In the genomic region with DNA sequence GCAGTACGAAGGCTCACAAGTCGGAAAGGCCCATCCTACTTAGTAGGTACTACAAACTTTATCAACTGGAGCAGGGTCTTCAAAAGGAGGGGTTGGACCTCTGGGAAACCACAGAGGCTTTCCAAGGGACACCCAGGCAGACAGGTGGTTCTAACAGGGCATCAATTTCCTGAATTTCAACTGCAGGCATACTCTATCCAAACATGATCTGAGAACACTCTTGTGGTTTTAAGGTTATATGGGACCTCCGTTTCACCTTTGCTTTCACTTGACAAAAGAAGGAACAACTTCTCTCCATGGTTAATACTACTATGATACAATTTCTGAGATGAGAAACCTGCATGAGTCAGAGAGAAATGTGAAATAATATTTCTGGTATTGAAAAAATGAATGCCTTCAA, we compare ENCODE assay signal across 29 cellular contexts. TPM values are rescaled to one million over a fixed set of nuclear protein-coding genes. Genes with fewer than 3 reads are reported as not detected.
A peak's percentile ranks its signal among the peaks of the same experiment; 100 is the strongest.
DNase-seq lines count a peak whose midpoint lies in the region; ATAC-seq and TF ChIP-seq lines count a peak whose summit lies in the region.
"Had no signal": no experiment of that assay in that cellular context is flagged by ENCODE, and none has a peak within 500 bp of the region (broad histone marks: within the 10 kb centered on the region; RNA-seq: fewer than 3 reads in every experiment).

No MANE protein-coding gene starts in this region.

- CTCF ChIA-PET in activated CD8-positive, alpha-beta T cell treated with anti-CD3 and anti-CD28 coated beads for 36 hours (lab: Charles Lee): no interaction called here
- CTCF ChIA-PET in activated CD8-positive, alpha-beta T cell treated with anti-CD3 and anti-CD28 coated beads, Interleukin-2, amount 10 ng/mL, durations not matched to agents 7 days and 5 days (lab: Charles Lee): no interaction called here
- CTCF ChIA-PET in RWPE1 (lab: Yijun Ruan, JAX): no interaction called here

- no peak overlapping the region for H3K27ac ChIP-seq in RWPE1
- H3K27ac ChIP-seq: gastroesophageal sphincter, hepatocyte, right atrium auricular region, testis had no signal

- peaks cover 10% of the 10 kb centered on the region for H3K4me1 Mint-ChIP-seq in activated CD8-positive, alpha-beta T cell treated with anti-CD3 and anti-CD28 coated beads for 36 hours (ENCODE audit: low read depth)
- H3K4me1 Mint-ChIP-seq in activated CD8-positive, alpha-beta T cell treated with anti-CD3 and anti-CD28 coated beads, Interleukin-2, amount 10 ng/mL, durations not matched to agents 7 days and 5 days (ENCODE audit: low read depth): peaks cover 5% of the 10 kb centered on the region
- H3K4me1 Mint-ChIP-seq: activated CD8-positive, alpha-beta memory T cell treated with anti-CD3 and anti-CD28 coated beads, Interleukin-2, amount 10 ng/mL, durations not matched to agents 7 days and 5 days had no signal

- no peak overlapping the region for H3K4me3 Mint-ChIP-seq in activated CD8-positive, alpha-beta T cell treated with anti-CD3 and anti-CD28 coated beads for 36 hours
- no peak overlapping the region for H3K4me3 Mint-ChIP-seq in activated CD8-positive, alpha-beta T cell treated with anti-CD3 and anti-CD28 coated beads, Interleukin-2, amount 10 ng/mL, durations not matched to agents 7 days and 5 days
- H3K4me3 Mint-ChIP-seq: activated CD8-positive, alpha-beta memory T cell treated with anti-CD3 and anti-CD28 coated beads, Interleukin-2, amount 10 ng/mL, durations not matched to agents 7 days and 5 days; activated naive CD8-positive, alpha-beta T cell treated with anti-CD3 and anti-CD28 coated beads, Interleukin-2, amount 10 ng/mL, durations not matched to agents 7 days and 5 days; activated T-cell treated with anti-CD3 and anti-CD28 coated beads, Interleukin-2, amount 50 U/mL, for 4 hours; CD4-positive, CD25-positive, alpha-beta regulatory T cell had no signal

- ATAC-seq in activated CD8-positive, alpha-beta T cell treated with anti-CD3 and anti-CD28 coated beads for 36 hours: peak; percentile 17
- no peak for ATAC-seq in activated CD8-positive, alpha-beta T cell treated with anti-CD3 and anti-CD28 coated beads, Interleukin-2, amount 10 ng/mL, durations not matched to agents 7 days and 5 days
- peak; percentile 51 for ATAC-seq in GM21447 (IDR thresholded peaks at IDR 0.05; ENCODE audit: unreplicated experiment)
- peak; percentile 40 for ATAC-seq in HG03469 (IDR thresholded peaks at IDR 0.05; ENCODE audit: unreplicated experiment)
- ATAC-seq in GM19023 (IDR thresholded peaks at IDR 0.05; ENCODE audit: unreplicated experiment): no peak
- no peak for ATAC-seq in HG02973 (IDR thresholded peaks at IDR 0.05; ENCODE audit: unreplicated experiment)
- ATAC-seq: activated CD8-positive, alpha-beta memory T cell treated with anti-CD3 and anti-CD28 coated beads, Interleukin-2, amount 10 ng/mL, durations not matched to agents 7 days and 5 days; activated T-cell treated with anti-CD3 and anti-CD28 coated beads, Interleukin-2, amount 50 U/mL, for 4 hours; gastroesophageal sphincter had no signal

- no peak for TF ChIP-seq CTCF in activated CD8-positive, alpha-beta T cell treated with anti-CD3 and anti-CD28 coated beads for 36 hours (IDR thresholded peaks at IDR 0.05)
- TF ChIP-seq CTCF in RWPE1 (conservative IDR thresholded peaks at IDR 0.05; ENCODE audit: low read depth): no peak

- POLR2A ChIA-PET in activated CD8-positive, alpha-beta T cell treated with anti-CD3 and anti-CD28 coated beads for 36 hours (lab: Charles Lee): no interaction called here
- POLR2A ChIA-PET in activated CD8-positive, alpha-beta T cell treated with anti-CD3 and anti-CD28 coated beads, Interleukin-2, amount 10 ng/mL, durations not matched to agents 7 days and 5 days (lab: Charles Lee): no interaction called here
- POLR2A ChIA-PET in RWPE1 (lab: Yijun Ruan, JAX; ENCODE audit: low non-redundant PET): no interaction called here

- no peak overlapping the region for H3K27ac Mint-ChIP-seq in activated CD8-positive, alpha-beta T cell treated with anti-CD3 and anti-CD28 coated beads for 36 hours
- H3K27ac Mint-ChIP-seq in activated CD8-positive, alpha-beta T cell treated with anti-CD3 and anti-CD28 coated beads, Interleukin-2, amount 10 ng/mL, durations not matched to agents 7 days and 5 days: no peak overlapping the region
- H3K27ac Mint-ChIP-seq: activated CD8-positive, alpha-beta memory T cell treated with anti-CD3 and anti-CD28 coated beads, Interleukin-2, amount 10 ng/mL, durations not matched to agents 7 days and 5 days; activated naive CD8-positive, alpha-beta T cell treated with anti-CD3 and anti-CD28 coated beads, Interleukin-2, amount 10 ng/mL, durations not matched to agents 7 days and 5 days; CD4-positive, CD25-positive, alpha-beta regulatory T cell had no signal

- no peaks in the 10 kb centered on the region for H3K9me3 Mint-ChIP-seq in activated CD8-positive, alpha-beta T cell treated with anti-CD3 and anti-CD28 coated beads for 36 hours
- no peaks in the 10 kb centered on the region for H3K9me3 Mint-ChIP-seq in activated CD8-positive, alpha-beta T cell treated with anti-CD3 and anti-CD28 coated beads, Interleukin-2, amount 10 ng/mL, durations not matched to agents 7 days and 5 days (ENCODE audit: insufficient read depth)
- H3K9me3 Mint-ChIP-seq: activated naive CD8-positive, alpha-beta T cell treated with anti-CD3 and anti-CD28 coated beads, Interleukin-2, amount 10 ng/mL, durations not matched to agents 7 days and 5 days; activated T-cell treated with anti-CD3 and anti-CD28 coated beads, Interleukin-2, amount 50 U/mL, for 4 hours; CD4-positive, CD25-positive, alpha-beta regulatory T cell had no signal

- intact Hi-C loops in activated CD8-positive, alpha-beta T cell treated with anti-CD3 and anti-CD28 coated beads for 36 hours (cut with micrococcal nuclease): no loop called here

- H3K27me3 Mint-ChIP-seq in activated CD8-positive, alpha-beta T cell treated with anti-CD3 and anti-CD28 coated beads for 36 hours: no peaks in the 10 kb centered on the region
- peaks cover 6% of the 10 kb centered on the region for H3K27me3 Mint-ChIP-seq in activated CD8-positive, alpha-beta T cell treated with anti-CD3 and anti-CD28 coated beads, Interleukin-2, amount 10 ng/mL, durations not matched to agents 7 days and 5 days (ENCODE audit: low read depth)

- DNase-seq in activated CD8-positive, alpha-beta T cell treated with anti-CD3 and anti-CD28 coated beads for 36 hours: no peak
- DNase-seq in activated CD8-positive, alpha-beta T cell treated with anti-CD3 and anti-CD28 coated beads, Interleukin-2, amount 10 ng/mL, durations not matched to agents 7 days and 5 days: no peak
- DNase-seq in NCI-H2029 (lab: John Stamatoyannopoulos, UW) (no peak), RWPE1 (ENCODE audit: low spot score) (no peak)
- DNase-seq: activated CD4-positive, alpha-beta T cell treated with anti-CD3 and anti-CD28 coated beads, Interleukin-2, amount 50 U/mL, for 1 hour; activated CD8-positive, alpha-beta memory T cell treated with anti-CD3 and anti-CD28 coated beads, Interleukin-2, amount 10 ng/mL, durations not matched to agents 7 days and 5 days; activated gamma-delta T cell treated with Interleukin-2 at 50 U/mL for 16 hours; activated naive CD8-positive, alpha-beta T cell treated with anti-CD3 and anti-CD28 coated beads, Interleukin-2, amount 10 ng/mL, durations not matched to agents 7 days and 5 days; activated T-cell treated with anti-CD3 and anti-CD28 coated beads, Interleukin-2, amount 50 U/mL, for 4 hours; AML-193; aorta; CD4-positive, CD25-positive, alpha-beta regulatory T cell; H7; Karpas-422; kidney glomerular epithelial cell; NCI-H1436 treated with DMSO at 0.1 percent for 48 hours; NCI-H446; NCI-H82; posterior cingulate gyrus; small intestine; stimulated activated naive CD4-positive, alpha-beta T cell treated with Interleukin-2 at 50 U/mL for 16 hours; testis had no signal

- H3K36me3 Mint-ChIP-seq in activated CD8-positive, alpha-beta T cell treated with anti-CD3 and anti-CD28 coated beads for 36 hours (ENCODE audit: low read depth): no peaks in the 10 kb centered on the region
- no peaks in the 10 kb centered on the region for H3K36me3 Mint-ChIP-seq in activated CD8-positive, alpha-beta T cell treated with anti-CD3 and anti-CD28 coated beads, Interleukin-2, amount 10 ng/mL, durations not matched to agents 7 days and 5 days (ENCODE audit: low read depth)
- H3K36me3 Mint-ChIP-seq: activated CD8-positive, alpha-beta memory T cell treated with anti-CD3 and anti-CD28 coated beads, Interleukin-2, amount 10 ng/mL, durations not matched to agents 7 days and 5 days; activated naive CD8-positive, alpha-beta T cell treated with anti-CD3 and anti-CD28 coated beads, Interleukin-2, amount 10 ng/mL, durations not matched to agents 7 days and 5 days; CD4-positive, CD25-positive, alpha-beta regulatory T cell had no signal

RNA-seq across cellular contexts. Expression of a gene that starts 28.0 kb away (rescaled TPM):
- total RNA-seq in activated CD8-positive, alpha-beta T cell treated with anti-CD3 and anti-CD28 coated beads for 36 hours: 10 to 100 TPM; 60.1 to 62.3 TPM
- 100 to 1,000 TPM in 1 of 2 experiments, 10 to 100 TPM in 1; 98.4 to 105 TPM for total RNA-seq in activated CD8-positive, alpha-beta T cell treated with anti-CD3 and anti-CD28 coated beads, Interleukin-2, amount 10 ng/mL, durations not matched to agents 7 days and 5 days

RNA-seq across cellular contexts. Expression of a gene that starts 40.6 kb away (rescaled TPM):
- 10 to 100 TPM; 43.0 to 44.5 TPM for total RNA-seq in activated CD8-positive, alpha-beta T cell treated with anti-CD3 and anti-CD28 coated beads for 36 hours
- total RNA-seq in activated CD8-positive, alpha-beta T cell treated with anti-CD3 and anti-CD28 coated beads, Interleukin-2, amount 10 ng/mL, durations not matched to agents 7 days and 5 days: 10 to 100 TPM; 93.0 to 96.0 TPM
- total RNA-seq: H7 had no signal

Comparison
In these comparisons a context has a peak if more than half of its experiments do, and no peak if none do; other contexts are left out.
1. ATAC-seq: peak in activated CD8-positive, alpha-beta T cell treated with anti-CD3 and anti-CD28 coated beads for 36 hours (single experiment), GM21447 (single experiment) and HG03469 (single experiment); none in activated CD8-positive, alpha-beta T cell treated with anti-CD3 and anti-CD28 coated beads, Interleukin-2, amount 10 ng/mL, durations not matched to agents 7 days and 5 days (single experiment), GM19023 (single experiment) and HG02973 (single experiment).